Comparison of ENCODE assay signal across 24 cellular contexts in the genomic region with DNA sequence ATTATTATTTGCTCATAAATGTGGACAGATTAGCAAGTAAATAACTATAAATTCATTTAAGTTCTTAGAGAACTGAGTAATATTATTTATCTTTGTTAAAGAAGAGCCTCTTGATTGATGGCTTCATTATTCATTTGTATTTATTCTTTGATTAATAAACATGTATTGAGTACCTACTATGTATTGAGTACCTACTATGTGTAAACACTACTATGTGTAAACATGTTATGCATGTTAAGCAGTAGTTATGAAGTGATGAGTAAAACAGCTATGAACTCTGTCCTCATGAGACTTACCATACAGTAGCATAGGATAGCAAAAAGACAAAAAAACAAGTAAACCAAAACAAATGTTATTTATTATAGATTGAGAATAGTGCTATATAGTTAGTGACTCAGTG.
DNase-seq lines count a peak whose midpoint lies in the region; ATAC-seq, FAIRE-seq and TF ChIP-seq lines count a peak whose summit lies in the region.
"Had no signal": no experiment of that assay in that cellular context is flagged by ENCODE, and none has a peak within 500 bp of the region (broad histone marks: within the 10 kb centered on the region; RNA-seq: fewer than 3 reads in every experiment).

No MANE protein-coding gene starts in this region.

- TF ChIP-seq POLR2A in HepG2 (IDR thresholded peaks at IDR 0.05; ENCODE audit: insufficient read depth in 1 of 2, low read depth in 2 of 2, low read length in 2 of 2) (no peak), right lobe of liver (IDR thresholded peaks at IDR 0.05) (no peak)

- no peak overlapping the region for H2AFZ ChIP-seq in HepG2 (ENCODE audit: low read length)
- H2AFZ ChIP-seq: GM23248 had no signal

- H3K4me2 ChIP-seq in HepG2 (ENCODE audit: low read depth, low read length) = no peak overlapping the region
- H3K4me2 ChIP-seq: BLaER1 treated with 17β-estradiol and CSF1 and Interleukin-3, amounts not matched to agents 10 nM and 100 nM had no signal

- no peak for TF ChIP-seq RAD21 in HepG2 (CRISPR knock-in tag; IDR thresholded peaks at IDR 0.05)

- H4K20me1 ChIP-seq in HepG2 (ENCODE audit: insufficient read depth, low read length) = no peaks in the 10 kb centered on the region
- H4K20me1 ChIP-seq: BLaER1 treated with 17β-estradiol and CSF1 and Interleukin-3, amounts not matched to agents 10 nM and 100 nM had no signal

- no peak for ATAC-seq in HepG2
- ATAC-seq in right lobe of liver = no peak
- ATAC-seq in GM21381 (IDR thresholded peaks at IDR 0.05; ENCODE audit: unreplicated experiment) = no peak

- H3K9me3 ChIP-seq in HepG2 (ENCODE audit: low read length) = no peaks in the 10 kb centered on the region
- H3K9me3 ChIP-seq in right lobe of liver = no peaks in the 10 kb centered on the region
- H3K9me3 ChIP-seq: BE2C had no signal

- H3K27me3 ChIP-seq in HepG2 (ENCODE audit: control insufficient read depth in 1 of 2, insufficient read depth in 2 of 2, low read length in 2 of 2) (no peaks in the 10 kb centered on the region), right lobe of liver (no peaks in the 10 kb centered on the region)
- H3K27me3 ChIP-seq: BE2C; BLaER1 treated with 17β-estradiol and CSF1 and Interleukin-3, amounts not matched to agents 10 nM and 100 nM had no signal

- TF ChIP-seq CTCF in HepG2 (CRISPR knock-in tag; IDR thresholded peaks at IDR 0.05) = no peak
- no peak for TF ChIP-seq CTCF in right lobe of liver (IDR thresholded peaks at IDR 0.05)

- peaks cover 10% of the 10 kb centered on the region for H3K79me2 ChIP-seq in HepG2 (ENCODE audit: insufficient read depth, low read length)

- peaks cover 4 to 12% of the 10 kb centered on the region in 2 experiments; a peak in 4 of 5 replicates for H3K36me3 ChIP-seq in HepG2 (replicated peaks in 1 of 2; ENCODE audit: control insufficient read depth in 1 of 2, insufficient read depth in 2 of 2, low read length in 2 of 2)
- no peaks in the 10 kb centered on the region for H3K36me3 ChIP-seq in right lobe of liver
- H3K36me3 ChIP-seq: BE2C had no signal

- DNase-seq in HepG2 (ENCODE audit: low spot score) = no peak
- DNase-seq in right lobe of liver = no peak
- no peak for DNase-seq in urothelium cell line (ENCODE audit: low spot score)
- DNase-seq in cardiac septum (ENCODE audit: low spot score) = no peak
- DNase-seq: ACHN; AML-193; BE2C; CD4-positive, alpha-beta T cell; CD8-positive, alpha-beta memory T cell; DMS 273 treated with DMSO at 0.1 percent for 48 hours; DMS79; EL; GF-D8; GM23248; H7; HCEC 1CT had no signal

- H3K4me1 ChIP-seq in HepG2 (ENCODE audit: insufficient read depth, low read length) (peaks cover 7% of the 10 kb centered on the region), right lobe of liver (peaks cover 0 to 5% (median 0%) of the 10 kb centered on the region in 4 donors)
- H3K4me1 ChIP-seq: BE2C; BLaER1 treated with 17β-estradiol and CSF1 and Interleukin-3, amounts not matched to agents 10 nM and 100 nM had no signal

- H3K27ac ChIP-seq in HepG2 (ENCODE audit: extremely low read length, insufficient read depth, low read length) (no peak overlapping the region), right lobe of liver (no peak overlapping the region)
- H3K27ac ChIP-seq: 22Rv1; BLaER1 treated with 17β-estradiol and CSF1 and Interleukin-3, amounts not matched to agents 10 nM and 100 nM; GM23248 had no signal

- no peak for TF ChIP-seq EP300 in HepG2 (IDR thresholded peaks at IDR 0.05; ENCODE audit: low read depth in 2 of 2, low read length in 2 of 2)
- TF ChIP-seq EP300 in HepG2 (CRISPR knock-in tag; IDR thresholded peaks at IDR 0.05; ENCODE audit: borderline replicate concordance) = no peak

- no TSS peak for BruUV-seq in HepG2 (replicated peaks; lab: Mats Ljungman, UMichigan)

- H3K4me3 ChIP-seq in HepG2 (replicated peaks in 1 of 3; ENCODE audit: insufficient read depth in 1 of 3, low read depth in 2 of 3, low read length in 3 of 3) (no peak overlapping the region), right lobe of liver (no peak overlapping the region)
- H3K4me3 ChIP-seq: BLaER1 treated with 17β-estradiol and CSF1 and Interleukin-3, amounts not matched to agents 10 nM and 100 nM; GM23248 had no signal

- no peak overlapping the region for H3K9ac ChIP-seq in HepG2 (ENCODE audit: insufficient read depth, low read depth, low read length)
- H3K9ac ChIP-seq: BLaER1 treated with 17β-estradiol and CSF1 and Interleukin-3, amounts not matched to agents 10 nM and 100 nM; GM23248 had no signal

- FAIRE-seq in HepG2 (lab: Jason Lieb, UNC) (no peak), colon (lab: Jason Lieb, UNC) (peak; percentile 5), urothelium cell line (lab: Jason Lieb, UNC) (peak; percentile 76)
- FAIRE-seq: D721Med, GM12891, GM18507, H1 had no signal

- CTCF ChIA-PET in HepG2 (lab: Yijun Ruan, JAX; ENCODE audit: low intra/inter-chr PET ratio, low total read pairs) = no interaction called here

- intact Hi-C loops in HepG2 (cut with micrococcal nuclease; ENCODE audit: unreplicated experiment) = no loop called here
- intact Hi-C loops in right lobe of liver (cut with DNase I) = no loop called here
- intact Hi-C loops in cardiac septum (cut with DNase I) = no loop called here

- POLR2A ChIA-PET in HepG2 (lab: Yijun Ruan, JAX) = no interaction called here

- in situ Hi-C loops in HepG2 (cut with HindIII; ENCODE audit: extremely low pct_ligation_motif_present, low pct_unique_long_range_greater_than_20kb) = no loop called here

TF ChIP-seq in HepG2, 621 proteins besides CTCF, POLR2A, EP300 and RAD21:
- peak; percentile 87; the same call in 1 of the 2 replicates for TF ChIP-seq ZKSCAN1 (IDR thresholded peaks at IDR 0.05; ENCODE audit: low read length)
- TF ChIP-seq NCOR1 (IDR thresholded peaks at IDR 0.05; ENCODE audit: borderline replicate concordance, low read length) = no peak
- no peak for TF ChIP-seq RBM22 (optimal IDR thresholded peaks at IDR 0.05; ENCODE audit: low read length)
TF ChIP-seq in HepG2: peak in this region for 1.
